8 cellular contexts compared by ENCODE assay signal in genomic region chr7:73717991-73718405, GRCh38. TPM values are rescaled to one million over a fixed set of nuclear protein-coding genes. Genes with fewer than 3 reads are reported as not detected.
DNase-seq lines count a peak whose midpoint lies in the region; ATAC-seq and TF ChIP-seq lines count a peak whose summit lies in the region.

No MANE protein-coding gene starts in this region.

- H3K4me1 ChIP-seq in PC-3 (ENCODE audit: insufficient read depth, low read length), result peaks cover 58% of the 10 kb centered on the region

- no peaks in the 10 kb centered on the region for H3K9me2 ChIP-seq in PC-3 (replicated peaks; ENCODE audit: low read length)

- H3K36me3 ChIP-seq in PC-3 (ENCODE audit: low read depth, low read length), result peaks cover 29% of the 10 kb centered on the region

- peak overlapping the region; percentile 100 for H3K27ac ChIP-seq in PC-3 (ENCODE audit: low read length)

- peaks cover 11% of the 10 kb centered on the region for H3F3A ChIP-seq in PC-3 (ENCODE audit: low read length, unreplicated experiment)

- H3K79me2 ChIP-seq in PC-3 (ENCODE audit: low read length), result peaks cover 66% of the 10 kb centered on the region

- TF ChIP-seq CTCF in PC-3 (conservative IDR thresholded peaks at IDR 0.05; ENCODE audit: low read depth, low read length), result no peak

- peak overlapping the region; percentile 100 for H3K9ac ChIP-seq in PC-3 (ENCODE audit: low read length)

- no peaks in the 10 kb centered on the region for H3K9me3 ChIP-seq in PC-3 (ENCODE audit: low read length)

- H4K20me1 ChIP-seq in PC-3 (ENCODE audit: low read length), result peaks cover 21% of the 10 kb centered on the region

- H3K27me3 ChIP-seq in PC-3 (ENCODE audit: low read length), result no peaks in the 10 kb centered on the region

- intact Hi-C loops in PC-3 (cut with micrococcal nuclease), result loop anchor here (2.0 to 5.0 kb wide), 2 partner anchors 13 to 51 kb away; partner anchors contain the start of gene VPS37D

- CTCF ChIA-PET in PC-3 (lab: Charles Lee), result no interaction called here

- POLR2A ChIA-PET in PC-3 (lab: Charles Lee; ENCODE audit: unreplicated experiment), result interaction anchor here (0.5 to 4.9 kb wide), 4 partner anchors 12 to 361 kb away, joined by 4 to 90 read pairs (median 4); no protein-coding TSS in a partner anchor

- ATAC-seq in PC-3 (peak; percentile 32), GM21786 (IDR thresholded peaks at IDR 0.05; ENCODE audit: unreplicated experiment) (no peak), GM21381 (IDR thresholded peaks at IDR 0.05; ENCODE audit: unreplicated experiment) (no peak)

- H2AFZ ChIP-seq in PC-3 (ENCODE audit: low read length), result no peak overlapping the region

- H3K4me3 ChIP-seq in PC-3 (ENCODE audit: low read length), result peak overlapping the region; percentile 95

- BruUV-seq in PC-3 (replicated peaks; lab: Mats Ljungman, UMichigan), result no TSS peak

- DNase-seq in GM03348 (ENCODE audit: low spot score) (peak; percentile 71), PC-3 (peak; percentile 95), glomerular visceral epithelial cell (ENCODE audit: extremely low spot score) (peak; percentile 96), superior temporal gyrus (ENCODE audit: extremely low spot score) (no peak)
- DNase-seq in activated T-cell treated with anti-CD3 and anti-CD28 coated beads, Interleukin-2, amount 50 U/mL, for 48 hours, result peak; percentile 88 to 89
- DNase-seq in stimulated activated CD8-positive, alpha-beta memory T cell treated with anti-CD3 and anti-CD28 coated beads, Interleukin-12 subunit alpha, Interleukin-12 subunit beta, amount 100 ng/mL, for 4 hours (ENCODE audit: low read depth), result peak; percentile 69

- peak overlapping the region; percentile 99 for H3K4me2 ChIP-seq in PC-3 (ENCODE audit: low read length)

RNA-seq across cellular contexts. Expression of gene STX1A, which starts 1.5 kb away (rescaled TPM):
- 145 and 163 TPM in 2 replicates for total RNA-seq in PC-3 (2014; rRNA removed)

RNA-seq across cellular contexts. Expression of gene ABHD11, which starts 20.6 kb away (rescaled TPM):
- total RNA-seq in PC-3 (2014; rRNA removed), result 38.6 and 41.4 TPM in 2 replicates

RNA-seq across cellular contexts. Expression of gene BUD23, which starts 34.6 kb away (rescaled TPM):
- 124 and 138 TPM in 2 replicates for total RNA-seq in PC-3 (2014; rRNA removed)

RNA-seq across cellular contexts. Expression of gene DNAJC30, which starts 34.7 kb away (rescaled TPM):
- total RNA-seq in PC-3 (2014; rRNA removed), result 2.9 and 4.8 TPM in 2 replicates

RNA-seq across cellular contexts. Expression of gene VPS37D, which starts 50.4 kb away (rescaled TPM):
- total RNA-seq in PC-3 (2014; rRNA removed), result 6.3 and 7.7 TPM in 2 replicates
